ENCODE assay signal across 1 cellular context in the genomic region with DNA sequence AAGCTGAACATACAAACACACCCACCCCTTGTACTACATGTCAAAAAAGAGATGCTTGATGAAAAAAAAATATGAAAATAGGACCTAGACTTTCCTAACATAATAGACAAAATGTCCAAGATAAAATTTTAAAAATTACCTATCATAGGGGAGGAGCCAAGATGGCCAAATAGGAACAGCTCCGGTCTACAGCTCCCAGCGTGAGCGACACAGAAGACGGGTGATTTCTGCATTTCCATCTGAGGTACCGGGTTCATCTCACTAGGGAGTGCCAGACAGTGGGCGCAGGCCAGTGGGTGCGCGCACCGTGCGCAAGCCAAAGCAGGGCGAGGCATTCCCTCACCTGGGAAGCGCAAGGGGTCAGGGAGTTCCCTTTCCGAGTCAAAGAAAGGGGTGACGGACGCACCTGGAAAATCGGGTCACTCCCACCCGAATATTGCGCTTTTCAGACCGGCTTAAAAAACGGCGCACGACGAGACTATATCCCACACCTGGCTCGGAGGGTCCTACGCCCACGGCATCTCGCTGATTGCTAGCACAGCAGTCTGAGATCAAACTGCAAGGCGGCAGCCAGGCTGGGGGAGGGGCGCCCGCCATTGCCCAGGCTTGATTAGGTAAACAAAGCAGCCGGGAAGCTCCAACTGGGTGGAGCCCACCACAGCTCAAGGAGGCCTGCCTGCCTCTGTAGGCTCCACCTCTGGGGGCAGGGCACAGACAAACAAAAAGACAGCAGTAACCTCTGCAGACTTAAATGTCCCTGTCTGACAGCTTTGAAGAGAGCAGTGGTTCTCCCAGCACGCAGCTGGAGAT.
TF ChIP-seq lines count a peak whose summit lies in the region.
"Not testable (repeated sequence)": the region's sequence is repeated elsewhere in the genome, so short reads cannot be mapped to it uniquely, and the experiment has no call there.

No MANE protein-coding gene starts in this region.

TF ChIP-seq in K562, 482 proteins besides CTCF, POLR2A, EP300 and RAD21:
- TF ChIP-seq NFRKB (IDR thresholded peaks at IDR 0.05; ENCODE audit: low read depth) (peak; percentile 36; the same call in 1 of the 2 replicates), EP400 (IDR thresholded peaks at IDR 0.05) (peak; percentile 58), FOXA3 (CRISPR knock-in tag; conservative IDR thresholded peaks at IDR 0.05 in 1 of 2, IDR thresholded peaks at IDR 0.05 in 1 of 2) (peak in 1 of 2 experiments; percentile 56; a peak in 1 of 4 replicates), FOXK2 (conservative IDR thresholded peaks at IDR 0.05 in 1 of 2, IDR thresholded peaks at IDR 0.05 in 1 of 2; ENCODE audit: low read depth in 2 of 2) (peak; percentile 66 to 67; a peak in 1 of 4 replicates), NRF1 (conservative IDR thresholded peaks at IDR 0.05 in 1 of 2, IDR thresholded peaks at IDR 0.05 in 1 of 2) (peak; percentile 36 to 47; a peak in 3 of 4 replicates), EGR1 (conservative IDR thresholded peaks at IDR 0.05) (peak; percentile 25; the same call in 1 of the 2 replicates), CXXC5 (CRISPR knock-in tag; IDR thresholded peaks at IDR 0.05) (peak; percentile 21; the same call in 1 of the 2 replicates), ARID1B (IDR thresholded peaks at IDR 0.05) (peak; percentile 32; the same call in 1 of the 2 replicates), CTBP1 (IDR thresholded peaks at IDR 0.05; ENCODE audit: borderline replicate concordance) (peak; percentile 10; the same call in 1 of the 2 replicates)
- TF ChIP-seq, protein P1, sequence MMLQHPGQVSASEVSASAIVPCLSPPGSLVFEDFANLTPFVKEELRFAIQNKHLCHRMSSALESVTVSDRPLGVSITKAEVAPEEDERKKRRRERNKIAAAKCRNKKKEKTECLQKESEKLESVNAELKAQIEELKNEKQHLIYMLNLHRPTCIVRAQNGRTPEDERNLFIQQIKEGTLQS (IDR thresholded peaks at IDR 0.05), result 0 out of 2 replicates have a peak, but pooled peaks have one; percentile 5
- TF ChIP-seq, protein P1 (CRISPR knock-in tag; conservative IDR thresholded peaks at IDR 0.05), result not testable (repeated sequence)
- TF ChIP-seq, protein P2, sequence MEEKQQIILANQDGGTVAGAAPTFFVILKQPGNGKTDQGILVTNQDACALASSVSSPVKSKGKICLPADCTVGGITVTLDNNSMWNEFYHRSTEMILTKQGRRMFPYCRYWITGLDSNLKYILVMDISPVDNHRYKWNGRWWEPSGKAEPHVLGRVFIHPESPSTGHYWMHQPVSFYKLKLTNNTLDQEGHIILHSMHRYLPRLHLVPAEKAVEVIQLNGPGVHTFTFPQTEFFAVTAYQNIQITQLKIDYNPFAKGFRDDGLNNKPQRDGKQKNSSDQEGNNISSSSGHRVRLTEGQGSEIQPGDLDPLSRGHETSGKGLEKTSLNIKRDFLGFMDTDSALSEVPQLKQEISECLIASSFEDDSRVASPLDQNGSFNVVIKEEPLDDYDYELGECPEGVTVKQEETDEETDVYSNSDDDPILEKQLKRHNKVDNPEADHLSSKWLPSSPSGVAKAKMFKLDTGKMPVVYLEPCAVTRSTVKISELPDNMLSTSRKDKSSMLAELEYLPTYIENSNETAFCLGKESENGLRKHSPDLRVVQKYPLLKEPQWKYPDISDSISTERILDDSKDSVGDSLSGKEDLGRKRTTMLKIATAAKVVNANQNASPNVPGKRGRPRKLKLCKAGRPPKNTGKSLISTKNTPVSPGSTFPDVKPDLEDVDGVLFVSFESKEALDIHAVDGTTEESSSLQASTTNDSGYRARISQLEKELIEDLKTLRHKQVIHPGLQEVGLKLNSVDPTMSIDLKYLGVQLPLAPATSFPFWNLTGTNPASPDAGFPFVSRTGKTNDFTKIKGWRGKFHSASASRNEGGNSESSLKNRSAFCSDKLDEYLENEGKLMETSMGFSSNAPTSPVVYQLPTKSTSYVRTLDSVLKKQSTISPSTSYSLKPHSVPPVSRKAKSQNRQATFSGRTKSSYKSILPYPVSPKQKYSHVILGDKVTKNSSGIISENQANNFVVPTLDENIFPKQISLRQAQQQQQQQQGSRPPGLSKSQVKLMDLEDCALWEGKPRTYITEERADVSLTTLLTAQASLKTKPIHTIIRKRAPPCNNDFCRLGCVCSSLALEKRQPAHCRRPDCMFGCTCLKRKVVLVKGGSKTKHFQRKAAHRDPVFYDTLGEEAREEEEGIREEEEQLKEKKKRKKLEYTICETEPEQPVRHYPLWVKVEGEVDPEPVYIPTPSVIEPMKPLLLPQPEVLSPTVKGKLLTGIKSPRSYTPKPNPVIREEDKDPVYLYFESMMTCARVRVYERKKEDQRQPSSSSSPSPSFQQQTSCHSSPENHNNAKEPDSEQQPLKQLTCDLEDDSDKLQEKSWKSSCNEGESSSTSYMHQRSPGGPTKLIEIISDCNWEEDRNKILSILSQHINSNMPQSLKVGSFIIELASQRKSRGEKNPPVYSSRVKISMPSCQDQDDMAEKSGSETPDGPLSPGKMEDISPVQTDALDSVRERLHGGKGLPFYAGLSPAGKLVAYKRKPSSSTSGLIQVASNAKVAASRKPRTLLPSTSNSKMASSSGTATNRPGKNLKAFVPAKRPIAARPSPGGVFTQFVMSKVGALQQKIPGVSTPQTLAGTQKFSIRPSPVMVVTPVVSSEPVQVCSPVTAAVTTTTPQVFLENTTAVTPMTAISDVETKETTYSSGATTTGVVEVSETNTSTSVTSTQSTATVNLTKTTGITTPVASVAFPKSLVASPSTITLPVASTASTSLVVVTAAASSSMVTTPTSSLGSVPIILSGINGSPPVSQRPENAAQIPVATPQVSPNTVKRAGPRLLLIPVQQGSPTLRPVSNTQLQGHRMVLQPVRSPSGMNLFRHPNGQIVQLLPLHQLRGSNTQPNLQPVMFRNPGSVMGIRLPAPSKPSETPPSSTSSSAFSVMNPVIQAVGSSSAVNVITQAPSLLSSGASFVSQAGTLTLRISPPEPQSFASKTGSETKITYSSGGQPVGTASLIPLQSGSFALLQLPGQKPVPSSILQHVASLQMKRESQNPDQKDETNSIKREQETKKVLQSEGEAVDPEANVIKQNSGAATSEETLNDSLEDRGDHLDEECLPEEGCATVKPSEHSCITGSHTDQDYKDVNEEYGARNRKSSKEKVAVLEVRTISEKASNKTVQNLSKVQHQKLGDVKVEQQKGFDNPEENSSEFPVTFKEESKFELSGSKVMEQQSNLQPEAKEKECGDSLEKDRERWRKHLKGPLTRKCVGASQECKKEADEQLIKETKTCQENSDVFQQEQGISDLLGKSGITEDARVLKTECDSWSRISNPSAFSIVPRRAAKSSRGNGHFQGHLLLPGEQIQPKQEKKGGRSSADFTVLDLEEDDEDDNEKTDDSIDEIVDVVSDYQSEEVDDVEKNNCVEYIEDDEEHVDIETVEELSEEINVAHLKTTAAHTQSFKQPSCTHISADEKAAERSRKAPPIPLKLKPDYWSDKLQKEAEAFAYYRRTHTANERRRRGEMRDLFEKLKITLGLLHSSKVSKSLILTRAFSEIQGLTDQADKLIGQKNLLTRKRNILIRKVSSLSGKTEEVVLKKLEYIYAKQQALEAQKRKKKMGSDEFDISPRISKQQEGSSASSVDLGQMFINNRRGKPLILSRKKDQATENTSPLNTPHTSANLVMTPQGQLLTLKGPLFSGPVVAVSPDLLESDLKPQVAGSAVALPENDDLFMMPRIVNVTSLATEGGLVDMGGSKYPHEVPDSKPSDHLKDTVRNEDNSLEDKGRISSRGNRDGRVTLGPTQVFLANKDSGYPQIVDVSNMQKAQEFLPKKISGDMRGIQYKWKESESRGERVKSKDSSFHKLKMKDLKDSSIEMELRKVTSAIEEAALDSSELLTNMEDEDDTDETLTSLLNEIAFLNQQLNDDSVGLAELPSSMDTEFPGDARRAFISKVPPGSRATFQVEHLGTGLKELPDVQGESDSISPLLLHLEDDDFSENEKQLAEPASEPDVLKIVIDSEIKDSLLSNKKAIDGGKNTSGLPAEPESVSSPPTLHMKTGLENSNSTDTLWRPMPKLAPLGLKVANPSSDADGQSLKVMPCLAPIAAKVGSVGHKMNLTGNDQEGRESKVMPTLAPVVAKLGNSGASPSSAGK (IDR thresholded peaks at IDR 0.05), result 0 out of 2 replicates have a peak, but pooled peaks have one; percentile 11
- TF ChIP-seq, protein P3, sequence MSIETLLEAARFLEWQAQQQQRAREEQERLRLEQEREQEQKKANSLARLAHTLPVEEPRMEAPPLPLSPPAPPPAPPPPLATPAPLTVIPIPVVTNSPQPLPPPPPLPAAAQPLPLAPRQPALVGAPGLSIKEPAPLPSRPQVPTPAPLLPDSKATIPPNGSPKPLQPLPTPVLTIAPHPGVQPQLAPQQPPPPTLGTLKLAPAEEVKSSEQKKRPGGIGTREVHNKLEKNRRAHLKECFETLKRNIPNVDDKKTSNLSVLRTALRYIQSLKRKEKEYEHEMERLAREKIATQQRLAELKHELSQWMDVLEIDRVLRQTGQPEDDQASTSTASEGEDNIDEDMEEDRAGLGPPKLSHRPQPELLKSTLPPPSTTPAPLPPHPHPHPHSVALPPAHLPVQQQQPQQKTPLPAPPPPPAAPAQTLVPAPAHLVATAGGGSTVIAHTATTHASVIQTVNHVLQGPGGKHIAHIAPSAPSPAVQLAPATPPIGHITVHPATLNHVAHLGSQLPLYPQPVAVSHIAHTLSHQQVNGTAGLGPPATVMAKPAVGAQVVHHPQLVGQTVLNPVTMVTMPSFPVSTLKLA (conservative IDR thresholded peaks at IDR 0.05), result peak in 1 of 2 experiments; percentile 42; a peak in 2 of 4 replicates
TF ChIP-seq in K562: peak in this region for 12; not testable (repeated sequence) for 470.
